Comparison of ENCODE assay signal across 1 cellular context in the genomic region with DNA sequence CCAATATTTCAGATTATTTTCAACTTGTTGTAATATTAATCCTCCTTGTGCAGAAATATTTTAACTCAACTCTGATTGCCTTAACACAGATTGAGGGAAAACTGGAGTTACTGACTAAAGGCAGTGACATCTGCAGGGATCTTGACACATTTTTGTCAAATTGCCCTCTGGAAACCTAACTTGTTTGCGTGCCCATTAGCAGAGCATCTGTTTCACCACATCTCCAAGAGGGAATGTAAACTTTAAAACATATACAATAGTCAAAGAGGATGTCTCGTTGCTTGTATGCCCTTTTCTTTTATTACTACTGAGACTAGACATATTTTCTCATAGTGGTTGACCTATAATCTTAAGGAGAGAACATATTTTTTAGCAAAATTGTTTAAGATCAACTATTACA.
TF ChIP-seq lines count a peak whose summit lies in the region.

No MANE protein-coding gene starts in this region.

TF ChIP-seq in IMR-90, 13 proteins besides CTCF, POLR2A, EP300 and RAD21:
- TF ChIP-seq, protein P1, sequence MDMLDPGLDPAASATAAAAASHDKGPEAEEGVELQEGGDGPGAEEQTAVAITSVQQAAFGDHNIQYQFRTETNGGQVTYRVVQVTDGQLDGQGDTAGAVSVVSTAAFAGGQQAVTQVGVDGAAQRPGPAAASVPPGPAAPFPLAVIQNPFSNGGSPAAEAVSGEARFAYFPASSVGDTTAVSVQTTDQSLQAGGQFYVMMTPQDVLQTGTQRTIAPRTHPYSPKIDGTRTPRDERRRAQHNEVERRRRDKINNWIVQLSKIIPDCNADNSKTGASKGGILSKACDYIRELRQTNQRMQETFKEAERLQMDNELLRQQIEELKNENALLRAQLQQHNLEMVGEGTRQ (IDR thresholded peaks at IDR 0.05; ENCODE audit: low read depth, low read length): no peak
- TF ChIP-seq CEBPB (IDR thresholded peaks at IDR 0.05; ENCODE audit: low read depth, low read length): no peak
- TF ChIP-seq NFE2L2 (IDR thresholded peaks at IDR 0.05; ENCODE audit: low read depth, low read length): no peak
- TF ChIP-seq MAZ (IDR thresholded peaks at IDR 0.05; ENCODE audit: borderline replicate concordance, low read depth, low read length): no peak
- TF ChIP-seq RCOR1 (IDR thresholded peaks at IDR 0.05; ENCODE audit: insufficient replicate concordance, low read length): no peak
- TF ChIP-seq RFX5 (IDR thresholded peaks at IDR 0.05; ENCODE audit: low read depth, low read length): no peak
- no peak for TF ChIP-seq CHD1 (IDR thresholded peaks at IDR 0.05; ENCODE audit: low read depth, low read length)
TF ChIP-seq in IMR-90: peak in this region for 0.
